In the genomic region with DNA sequence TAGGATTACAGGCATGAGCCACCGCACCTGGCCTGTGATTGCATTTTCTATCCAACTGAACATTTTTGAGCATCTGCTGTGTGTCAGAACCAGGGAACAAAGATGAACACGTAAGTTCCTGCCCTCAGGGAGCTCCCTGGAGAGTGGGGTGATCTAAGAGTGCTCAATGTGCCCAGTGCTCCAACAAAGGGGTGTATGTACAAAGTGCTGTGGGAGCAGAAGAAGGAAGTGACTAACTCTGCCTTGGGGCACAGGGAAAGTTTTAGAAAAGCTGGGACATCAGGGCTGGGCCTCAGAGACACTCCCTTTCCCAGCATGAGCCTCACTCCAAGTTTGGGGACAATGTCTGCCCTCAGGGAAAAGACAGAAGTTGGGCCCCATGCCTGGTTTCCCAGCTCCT, we compare ENCODE assay signal across 26 cellular contexts. TPM values are rescaled to one million over a fixed set of nuclear protein-coding genes. Genes with fewer than 3 reads are reported as not detected.
"Had no signal": no experiment of that assay in that cellular context is flagged by ENCODE, and none has a peak within 500 bp of the region (broad histone marks: within the 10 kb centered on the region; RNA-seq: fewer than 3 reads in every experiment).

No MANE protein-coding gene starts in this region.

- ATAC-seq: activated T-cell treated with anti-CD3 and anti-CD28 coated beads, Interleukin-2, amount 50 U/mL, for 4 hours; natural killer cell had no signal

- H3K4me1 ChIP-seq: adrenal gland, ascending aorta, upper lobe of left lung had no signal

- H3K27ac ChIP-seq: adrenal gland, ascending aorta, brain microvascular endothelial cell, left ventricle myocardium inferior, thoracic aorta, upper lobe of left lung had no signal

- H3K4me3 Mint-ChIP-seq: activated B cell treated with CpG ODN at 0.5 μM for 24 hours; activated naive CD8-positive, alpha-beta T cell; activated T-cell treated with anti-CD3 and anti-CD28 coated beads, Interleukin-2, amount 50 U/mL, for 4 hours; central memory CD8-positive, alpha-beta T cell; natural killer cell; T-helper 1 cell treated with Interleukin-12 subunit alpha and Interleukin-12 subunit beta and Interleukin-4 antibody, amounts not matched to agents 30 μg/mL and 1 μg/mL, for 36 hours had no signal

- H3K36me3 ChIP-seq: adrenal gland, ascending aorta, brain microvascular endothelial cell, left ventricle myocardium inferior, thoracic aorta, upper lobe of left lung had no signal

- H3K36me3 Mint-ChIP-seq: activated naive CD8-positive, alpha-beta T cell; natural killer cell had no signal

- H3K9me3 Mint-ChIP-seq: activated B cell treated with CpG ODN at 0.5 μM for 24 hours; activated T-cell treated with anti-CD3 and anti-CD28 coated beads, Interleukin-2, amount 50 U/mL, for 4 hours; activated T-helper 2 cell treated with anti-CD3 and anti-CD28 coated beads, Interferon-gamma antibody, Interleukin-2, Interleukin-4, amounts not matched to agents 10 μg/mL and 5 μg/mL and 100 μg/mL, durations not matched to agents 14 hours and 24 hours and 36 hours; central memory CD8-positive, alpha-beta T cell; natural killer cell; T-helper 1 cell treated with Interleukin-12 subunit alpha and Interleukin-12 subunit beta and Interleukin-4 antibody, amounts not matched to agents 30 μg/mL and 1 μg/mL, for 36 hours had no signal

- DNase-seq: activated B cell treated with CpG ODN at 0.5 μM for 24 hours; activated CD4-positive, alpha-beta T cell treated with anti-CD3 and anti-CD28 coated beads for 4 hours; activated CD4-positive, alpha-beta T cell treated with anti-CD3 and anti-CD28 coated beads, Interleukin-2, amount 50 U/mL, for 48 hours; activated CD8-positive, alpha-beta memory T cell treated with anti-CD3 and anti-CD28 coated beads, Interleukin-2, amount 50 U/mL, for 48 hours; activated naive CD4-positive, alpha-beta T cell; activated T-cell treated with anti-CD3 and anti-CD28 coated beads, Interleukin-2, amount 50 U/mL, for 4 hours; adrenal gland; brain microvascular endothelial cell; effector memory CD4-positive, alpha-beta T cell; foreskin fibroblast; glutamatergic neuron; hippocampal formation; left ventricle myocardium inferior; midbrain; natural killer cell; stimulated activated CD4-positive, alpha-beta T cell treated with anti-CD3 and anti-CD28 coated beads, Interleukin-2, amount 100 ng/mL, for 48 hours; stimulated activated naive CD4-positive, alpha-beta T cell treated with Interleukin-2 at 50 U/mL for 16 hours; upper lobe of left lung had no signal

- H3K27me3 ChIP-seq: adrenal gland, ascending aorta, brain microvascular endothelial cell, upper lobe of left lung had no signal

- H3K4me1 Mint-ChIP-seq: activated B cell treated with CpG ODN at 0.5 μM for 24 hours; central memory CD8-positive, alpha-beta T cell; natural killer cell had no signal

- H3K4me3 ChIP-seq: adrenal gland, ascending aorta, left ventricle myocardium inferior, thoracic aorta, upper lobe of left lung had no signal

- H3K9me3 ChIP-seq: adrenal gland, ascending aorta, left ventricle myocardium inferior, thoracic aorta, upper lobe of left lung had no signal

- H3K27me3 Mint-ChIP-seq: activated B cell treated with CpG ODN at 0.5 μM for 24 hours; central memory CD8-positive, alpha-beta T cell; progenitor cell of endocrine pancreas had no signal

- H3K27ac Mint-ChIP-seq: activated B cell treated with CpG ODN at 0.5 μM for 24 hours; activated naive CD8-positive, alpha-beta T cell; activated T-helper 2 cell treated with anti-CD3 and anti-CD28 coated beads, Interferon-gamma antibody, Interleukin-2, Interleukin-4, amounts not matched to agents 10 μg/mL and 5 μg/mL and 100 μg/mL, durations not matched to agents 14 hours and 24 hours and 36 hours; natural killer cell; progenitor cell of endocrine pancreas; T-helper 1 cell treated with Interleukin-12 subunit alpha and Interleukin-12 subunit beta and Interleukin-4 antibody, amounts not matched to agents 30 μg/mL and 1 μg/mL, for 36 hours had no signal

RNA-seq across cellular contexts. Expression of a gene that starts 27.6 kb away (rescaled TPM):
- total RNA-seq: activated B cell treated with CpG ODN at 0.5 μM for 24 hours; activated CD8-positive, alpha-beta memory T cell treated with anti-CD3 and anti-CD28 coated beads for 36 hours; activated T-cell treated with anti-CD3 and anti-CD28 coated beads, Interleukin-2, amount 50 U/mL, for 4 hours; activated T-helper 2 cell treated with anti-CD3 and anti-CD28 coated beads, Interferon-gamma antibody, Interleukin-2, Interleukin-4, amounts not matched to agents 10 μg/mL and 5 μg/mL and 100 μg/mL, durations not matched to agents 14 hours and 24 hours and 36 hours; ascending aorta; natural killer cell had no signal
